Comparison of ENCODE assay signal across 7 cellular contexts in the genomic region with DNA sequence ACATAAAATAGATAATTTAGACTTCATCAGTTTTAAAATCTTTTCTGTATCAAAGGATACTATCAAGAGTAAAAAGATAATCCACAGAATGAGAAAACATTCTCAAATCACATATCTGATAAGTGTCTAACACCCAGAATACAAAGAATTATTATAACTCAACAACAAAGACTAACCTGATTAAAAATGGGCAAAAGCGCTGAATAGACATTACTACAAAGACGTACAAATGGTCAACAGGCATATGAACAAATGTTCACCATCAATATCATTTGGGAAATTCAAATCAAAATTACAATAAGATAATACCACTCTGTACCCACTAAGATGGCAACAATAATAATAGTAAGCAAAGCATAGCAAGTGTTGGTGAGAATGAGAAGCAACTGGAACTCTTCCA.
"Had no signal": no experiment of that assay in that cellular context is flagged by ENCODE, and none has a peak within 500 bp of the region (broad histone marks: within the 10 kb centered on the region; RNA-seq: fewer than 3 reads in every experiment).

No MANE protein-coding gene starts in this region.

- FAIRE-seq: G401.6, GM12878, GM12891, GM12892, GM18507, GM19239 had no signal

- DNase-seq: GF-D8 had no signal

- ATAC-seq: GM12878 had no signal

- H3K4me3 ChIP-seq: GM12878 had no signal
